Comparison of ENCODE assay signal across 9 cellular contexts in genomic region chr17:78132086-78132676, GRCh38. TPM values are rescaled to one million over a fixed set of nuclear protein-coding genes. Genes with fewer than 3 reads are reported as not detected.
DNase-seq lines count a peak whose midpoint lies in the region; ATAC-seq and TF ChIP-seq lines count a peak whose summit lies in the region.
"Had no signal": no experiment of that assay in that cellular context is flagged by ENCODE, and none has a peak within 500 bp of the region (broad histone marks: within the 10 kb centered on the region; RNA-seq: fewer than 3 reads in every experiment).

No MANE protein-coding gene starts in this region.

- H3K9me3 Mint-ChIP-seq in chondrocyte (ENCODE audit: low read depth) = no peaks in the 10 kb centered on the region

- no peak overlapping the region for H4K91ac ChIP-seq in neuronal stem cell (ENCODE audit: low read depth, low read length, poor library complexity)

- peak overlapping the region; percentile 75 for H2BK15ac ChIP-seq in neuronal stem cell (ENCODE audit: low read length)

- peaks cover 2% of the 10 kb centered on the region for H3K27me3 Mint-ChIP-seq in chondrocyte (ENCODE audit: low read depth)

- H3K4me1 ChIP-seq in neuronal stem cell (ENCODE audit: control insufficient read depth in 2 of 2, insufficient read depth in 1 of 2, low read depth in 1 of 2, low read length in 2 of 2) = peaks cover 12 to 22% of the 10 kb centered on the region in 2 donors

- DNase-seq in RWPE1 (ENCODE audit: low spot score) = no peak
- DNase-seq in chondrocyte (ENCODE audit: low spot score) = peak; percentile 87
- no peak for DNase-seq in neuronal stem cell (ENCODE audit: low spot score)
- DNase-seq in cerebellar cortex (ENCODE audit: low spot score) = no peak
- no peak for DNase-seq in EL

- H3K23ac ChIP-seq in neuronal stem cell (ENCODE audit: low read depth, low read length, poor library complexity) = peak overlapping the region; percentile 80

- peak overlapping the region; percentile 49 for H3K4me2 ChIP-seq in neuronal stem cell (ENCODE audit: insufficient read depth, low read length, poor library complexity, severe bottlenecking)

- H3K4me1 Mint-ChIP-seq in chondrocyte (ENCODE audit: low read depth) = peaks cover 9% of the 10 kb centered on the region

- H3K4ac ChIP-seq in neuronal stem cell (ENCODE audit: low read length) = no peak overlapping the region

- H2BK120ac ChIP-seq in neuronal stem cell (ENCODE audit: low read depth, low read length) = no peak overlapping the region

- peak overlapping the region; percentile 17 for H4K8ac ChIP-seq in neuronal stem cell (ENCODE audit: low read depth, low read length)

- no peaks in the 10 kb centered on the region for H3K36me3 ChIP-seq in neuronal stem cell (replicated peaks in 1 of 2; ENCODE audit: control insufficient read depth in 2 of 2, insufficient read depth in 2 of 2, low read length in 2 of 2)

- peak overlapping the region; percentile 53 for H2AK5ac ChIP-seq in neuronal stem cell (ENCODE audit: low read depth, low read length)

- H3K27ac ChIP-seq in RWPE1 (peak overlapping the region; percentile 44), neuronal stem cell (replicated peaks; ENCODE audit: low read length) (no peak overlapping the region)

- H2AFZ ChIP-seq in neuronal stem cell (ENCODE audit: low read length) = no peak overlapping the region

- H3K9me3 ChIP-seq in neuronal stem cell (replicated peaks in 1 of 2; ENCODE audit: control insufficient read depth in 2 of 2, insufficient read depth in 1 of 2, low read depth in 1 of 2, low read length in 2 of 2) = peaks cover 0 to 4% of the 10 kb centered on the region in 2 donors

- ATAC-seq in GM18867 (IDR thresholded peaks at IDR 0.05; ENCODE audit: unreplicated experiment) = peak; percentile 18
- no peak for ATAC-seq in GM21526 (IDR thresholded peaks at IDR 0.05; ENCODE audit: low FRiP score, unreplicated experiment)
- ATAC-seq in HG03469 (IDR thresholded peaks at IDR 0.05; ENCODE audit: unreplicated experiment) = no peak

- H3K14ac ChIP-seq in neuronal stem cell (ENCODE audit: low read length) = peak overlapping the region; percentile 94

- no peak overlapping the region for H3K27ac Mint-ChIP-seq in chondrocyte (ENCODE audit: unreplicated experiment)

- WGBS in neuronal stem cell (ENCODE audit: extremely low coverage in 2 of 2, insufficient read length in 2 of 2, insufficient replicate concordance in 1 of 2), 2 donors = no CpG with 5 or more reads among the region's 38 CpGs

- H3K4me3 ChIP-seq in neuronal stem cell (ENCODE audit: low read length in 2 of 2) = peak overlapping the region in 1 of 2 donors; percentile 6

- peak overlapping the region; percentile 29 for H2BK5ac ChIP-seq in neuronal stem cell (ENCODE audit: low read length)

- peak overlapping the region; percentile 90 for H3K18ac ChIP-seq in neuronal stem cell (ENCODE audit: low read length)

- TF ChIP-seq CTCF in RWPE1 (conservative IDR thresholded peaks at IDR 0.05; ENCODE audit: low read depth) (no peak), chondrocyte (IDR thresholded peaks at IDR 0.05) (no peak)

- peak overlapping the region; percentile 44 for H3K9ac ChIP-seq in neuronal stem cell (ENCODE audit: low read depth, low read length, poor library complexity)

- no peak overlapping the region for H3K4me3 Mint-ChIP-seq in chondrocyte (ENCODE audit: unreplicated experiment)

- H3K36me3 Mint-ChIP-seq in chondrocyte (ENCODE audit: low read depth) = no peaks in the 10 kb centered on the region

- H2BK12ac ChIP-seq in neuronal stem cell (ENCODE audit: low read length) = peak overlapping the region; percentile 22

- POLR2A ChIA-PET in RWPE1 (lab: Yijun Ruan, JAX; ENCODE audit: low non-redundant PET) = no interaction called here

- CTCF ChIA-PET in RWPE1 (lab: Yijun Ruan, JAX) = interaction anchor here (1.0 kb wide), 1 partner anchor 54 kb away, joined by 5 read pairs; the partner anchor contains the start of gene TK1

- H3K79me1 ChIP-seq in neuronal stem cell (ENCODE audit: low read depth, low read length) = peaks cover 6% of the 10 kb centered on the region

- peaks cover 6 to 57% (median 26%) of the 10 kb centered on the region in 3 experiments for H3K27me3 ChIP-seq in neuronal stem cell (ENCODE audit: control insufficient read depth in 3 of 3, insufficient read depth in 3 of 3, low read depth in 1 of 3, low read length in 3 of 3)

RNA-seq across cellular contexts. Expression of gene TMC8, which starts 1.6 kb away (rescaled TPM):
- total RNA-seq in chondrocyte = 0.40 to 0.97 TPM in 2 of 3 replicates, not detected in the other
- polyA plus RNA-seq in neuronal stem cell (2013, experiment 1 of 2) = 0.08 TPM
- polyA plus RNA-seq in neuronal stem cell (2013, experiment 2 of 2) = 0.08 TPM
- total RNA-seq: RPMI7951 had no signal

RNA-seq across cellular contexts. Expression of gene TMC6, which starts 3.6 kb away (rescaled TPM):
- total RNA-seq in chondrocyte = 12.4 to 19.6 TPM (median 17.5 TPM) in 3 replicates
- 18.0 TPM for polyA plus RNA-seq in neuronal stem cell (2013, experiment 1 of 2)
- 18.2 TPM for polyA plus RNA-seq in neuronal stem cell (2013, experiment 2 of 2)
- total RNA-seq: RPMI7951 had no signal

RNA-seq across cellular contexts. Expression of gene C17orf99, which starts 14.0 kb away (rescaled TPM):
- not detected in 3 replicates for total RNA-seq in chondrocyte
- not detected for polyA plus RNA-seq in neuronal stem cell (2013, experiment 1 of 2)
- polyA plus RNA-seq in neuronal stem cell (2013, experiment 2 of 2) = not detected
- total RNA-seq: RPMI7951 had no signal

RNA-seq across cellular contexts. Expression of gene SYNGR2, which starts 36.2 kb away (rescaled TPM):
- 35.1 to 57.6 TPM (median 52.3 TPM) in 3 replicates for total RNA-seq in chondrocyte
- polyA plus RNA-seq in neuronal stem cell (2013, experiment 1 of 2) = 16.6 TPM
- 16.6 TPM for polyA plus RNA-seq in neuronal stem cell (2013, experiment 2 of 2)

RNA-seq across cellular contexts. Expression of gene TK1, which starts 54.7 kb away (rescaled TPM):
- total RNA-seq in chondrocyte = 21.1 to 29.5 TPM (median 23.4 TPM) in 3 replicates
- 38.3 TPM for polyA plus RNA-seq in neuronal stem cell (2013, experiment 1 of 2)
- polyA plus RNA-seq in neuronal stem cell (2013, experiment 2 of 2) = 37.7 TPM
